10 cellular contexts compared by ENCODE assay signal in genomic region chr6:47307362-47308222, GRCh38. TPM values are rescaled to one million over a fixed set of nuclear protein-coding genes. Genes with fewer than 3 reads are reported as not detected.
A peak's percentile ranks its signal among the peaks of the same experiment; 100 is the strongest.
DNase-seq lines count a peak whose midpoint lies in the region; ATAC-seq and TF ChIP-seq lines count a peak whose summit lies in the region.
"Had no signal": no experiment of that assay in that cellular context is flagged by ENCODE, and none has a peak within 500 bp of the region (broad histone marks: within the 10 kb centered on the region; RNA-seq: fewer than 3 reads in every experiment).

No MANE protein-coding gene starts in this region.

- no peaks in the 10 kb centered on the region for H3K9me3 Mint-ChIP-seq in stimulated activated memory B cell treated with anti-CD40 and anti-IgM and Interleukin-4, amounts not matched to agents 10 μg/mL and 1 μg/mL and 100 μg/mL, for 72 hours

- H3K4me2 ChIP-seq in DOHH2 (ENCODE audit: low read length) (peak overlapping the region; percentile 83), trophoblast cell (ENCODE audit: low read length) (peak overlapping the region; percentile 49)

- no CpG with 5 or more reads among the region's 7 CpGs for WGBS in trophoblast cell (ENCODE audit: extremely low coverage, insufficient coverage, insufficient read length)

- no peaks in the 10 kb centered on the region for H3F3A ChIP-seq in DOHH2 (ENCODE audit: control insufficient read depth, insufficient read depth)

- CTCF ChIA-PET in RWPE1 (lab: Yijun Ruan, JAX), result interaction anchor here (5.5 kb wide), 1 partner anchor 211 kb away, joined by 46 read pairs; no protein-coding TSS in a partner anchor

- peaks cover 17% of the 10 kb centered on the region for H3K4me1 Mint-ChIP-seq in stimulated activated memory B cell treated with anti-CD40 and anti-IgM and Interleukin-4, amounts not matched to agents 10 μg/mL and 1 μg/mL and 100 μg/mL, for 72 hours

- no peak overlapping the region for H4K12ac ChIP-seq in trophoblast cell (ENCODE audit: low read depth, low read length)

- H3K4me3 Mint-ChIP-seq in stimulated activated memory B cell treated with anti-CD40 and anti-IgM and Interleukin-4, amounts not matched to agents 10 μg/mL and 1 μg/mL and 100 μg/mL, for 72 hours, result no peak overlapping the region

- ATAC-seq in stimulated activated memory B cell treated with anti-CD40 and anti-IgM and Interleukin-4, amounts not matched to agents 10 μg/mL and 1 μg/mL and 100 μg/mL, for 72 hours, result no peak
- no peak for ATAC-seq in GM21367 (IDR thresholded peaks at IDR 0.05; ENCODE audit: unreplicated experiment)
- no peak for ATAC-seq in HG03095 (IDR thresholded peaks at IDR 0.05; ENCODE audit: unreplicated experiment)

- TF ChIP-seq CTCF in DOHH2 (IDR thresholded peaks at IDR 0.05; ENCODE audit: low read depth, low read length, poor library complexity, severe bottlenecking) (no peak), RWPE1 (conservative IDR thresholded peaks at IDR 0.05; ENCODE audit: low read depth) (no peak), fibroblast of mammary gland (conservative IDR thresholded peaks at IDR 0.05; ENCODE audit: control insufficient read depth, insufficient read depth, low read depth, low read length) (no peak)

- H3K4me1 ChIP-seq in DOHH2 (ENCODE audit: control insufficient read depth, low read length) (peaks cover 21% of the 10 kb centered on the region), trophoblast cell (ENCODE audit: control insufficient read depth in 1 of 2, insufficient read depth in 2 of 2, low read length in 2 of 2) (peaks cover 17 to 19% of the 10 kb centered on the region in 2 experiments)

- H3K79me2 ChIP-seq in DOHH2 (ENCODE audit: control insufficient read depth, low read length) (peaks cover 10% of the 10 kb centered on the region), trophoblast cell (ENCODE audit: control insufficient read depth, insufficient read depth, low read length, poor library complexity) (peaks cover 49% of the 10 kb centered on the region)

- peaks cover 18% of the 10 kb centered on the region for H3K79me1 ChIP-seq in trophoblast cell (ENCODE audit: low read length)

- H3K23ac ChIP-seq in trophoblast cell (ENCODE audit: low read length), result no peak overlapping the region

- peaks cover 37% of the 10 kb centered on the region for H3K27me3 Mint-ChIP-seq in stimulated activated memory B cell treated with anti-CD40 and anti-IgM and Interleukin-4, amounts not matched to agents 10 μg/mL and 1 μg/mL and 100 μg/mL, for 72 hours

- H3K18ac ChIP-seq in trophoblast cell (ENCODE audit: low read length), result no peak overlapping the region

- POLR2A ChIA-PET in RWPE1 (lab: Yijun Ruan, JAX; ENCODE audit: low non-redundant PET), result no interaction called here

- H4K8ac ChIP-seq in trophoblast cell (ENCODE audit: low read depth, low read length), result peak overlapping the region; percentile 11

- H3K9me3 ChIP-seq in DOHH2 (ENCODE audit: control insufficient read depth, insufficient read depth, low read length) (no peaks in the 10 kb centered on the region), trophoblast cell (ENCODE audit: insufficient read depth, low read depth, low read length) (no peaks in the 10 kb centered on the region)

- H2BK5ac ChIP-seq in trophoblast cell (ENCODE audit: low read depth, low read length, poor library complexity), result peak overlapping the region; percentile 16

- H2BK120ac ChIP-seq in trophoblast cell (ENCODE audit: insufficient read depth, low read length, poor library complexity), result no peak overlapping the region

- H2AK5ac ChIP-seq in trophoblast cell (ENCODE audit: low read length), result no peak overlapping the region

- no peaks in the 10 kb centered on the region for H3K9me2 ChIP-seq in DOHH2 (replicated peaks; ENCODE audit: control insufficient read depth, low read length)

- H3K4ac ChIP-seq in trophoblast cell (ENCODE audit: low read depth, low read length), result peak overlapping the region; percentile 95

- no peak overlapping the region for H4K91ac ChIP-seq in trophoblast cell (ENCODE audit: low read depth, low read length)

- H3K4me3 ChIP-seq in DOHH2 (ENCODE audit: low read length) (peak overlapping the region; percentile 90), fibroblast of mammary gland (ENCODE audit: control insufficient read depth, low read depth, low read length) (peak overlapping the region; percentile 63), trophoblast cell (ENCODE audit: low read depth, low read length) (peak overlapping the region; percentile 57)
- H3K4me3 ChIP-seq: SK-N-MC had no signal

- H3K36me3 Mint-ChIP-seq in stimulated activated memory B cell treated with anti-CD40 and anti-IgM and Interleukin-4, amounts not matched to agents 10 μg/mL and 1 μg/mL and 100 μg/mL, for 72 hours, result no peaks in the 10 kb centered on the region

- H4K20me1 ChIP-seq in DOHH2 (ENCODE audit: control insufficient read depth, insufficient read depth, low read depth, low read length), result no peaks in the 10 kb centered on the region

- no peak overlapping the region for H2AFZ ChIP-seq in trophoblast cell (ENCODE audit: insufficient read depth, low read length, poor library complexity)

- DNase-seq in RWPE1 (ENCODE audit: low spot score) (no peak), fibroblast of mammary gland (ENCODE audit: low read depth) (no peak), trophoblast cell (no peak), GM03348 (ENCODE audit: low spot score) (no peak)
- DNase-seq: MV-4-11 had no signal

- no peak overlapping the region for H3K27ac Mint-ChIP-seq in stimulated activated memory B cell treated with anti-CD40 and anti-IgM and Interleukin-4, amounts not matched to agents 10 μg/mL and 1 μg/mL and 100 μg/mL, for 72 hours

- H3K27ac ChIP-seq in DOHH2 (ENCODE audit: low read depth, low read length) (no peak overlapping the region), RWPE1 (peak overlapping the region; percentile 66), trophoblast cell (ENCODE audit: low read depth, low read length) (peak overlapping the region; percentile 23)
- H3K27ac ChIP-seq: SK-N-MC had no signal

- H3K27me3 ChIP-seq in DOHH2 (ENCODE audit: control insufficient read depth, low read length) (no peaks in the 10 kb centered on the region), trophoblast cell (ENCODE audit: insufficient read depth, low read length) (no peaks in the 10 kb centered on the region)

- H3K36me3 ChIP-seq in DOHH2 (ENCODE audit: control insufficient read depth, low read length) (no peaks in the 10 kb centered on the region), trophoblast cell (ENCODE audit: control insufficient read depth in 1 of 2, insufficient read depth in 2 of 2, low read length in 2 of 2) (peaks cover 4 to 14% of the 10 kb centered on the region in 2 experiments)

- H3K14ac ChIP-seq in trophoblast cell (ENCODE audit: low read length), result peak overlapping the region; percentile 35

- peak overlapping the region; percentile 39 for H3K9ac ChIP-seq in trophoblast cell (ENCODE audit: low read length)

- no peak overlapping the region for H2BK12ac ChIP-seq in trophoblast cell (ENCODE audit: low read length)

RNA-seq across cellular contexts. Expression of gene TNFRSF21, which starts 2.1 kb away (rescaled TPM):
- polyA plus RNA-seq in trophoblast cell (2013), result 243 and 254 TPM in 2 replicates
